ENCODE assay signal across 24 cellular contexts in the genomic region with DNA sequence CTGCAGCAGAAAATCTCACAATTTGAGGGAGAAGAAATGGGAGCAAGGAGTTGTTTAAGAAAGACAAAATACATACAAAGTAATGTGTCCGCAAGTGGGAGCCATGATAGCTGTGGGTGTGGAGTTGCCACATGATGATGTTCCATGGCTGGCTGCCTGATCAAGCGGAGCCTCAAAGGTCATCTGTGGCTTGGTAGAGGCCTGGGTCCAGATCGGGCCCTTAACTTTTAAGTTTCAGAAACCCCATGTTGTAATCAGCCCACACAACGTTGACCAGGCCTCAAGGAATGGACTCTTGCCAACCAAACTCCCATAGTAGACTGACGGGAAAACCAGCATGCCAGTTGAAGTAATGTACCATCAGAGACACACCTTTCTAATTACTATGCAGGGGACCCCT.
"Had no signal": no experiment of that assay in that cellular context is flagged by ENCODE, and none has a peak within 500 bp of the region (broad histone marks: within the 10 kb centered on the region; RNA-seq: fewer than 3 reads in every experiment).

No MANE protein-coding gene starts in this region.

- H3K27me3 ChIP-seq: body of pancreas, cardiac muscle cell, colonic mucosa, left lung, pancreas, transverse colon had no signal

- H3K9me3 ChIP-seq: body of pancreas, colonic mucosa, left lung, pancreas, prostate gland, transverse colon had no signal

- H3K4me3 ChIP-seq: body of pancreas, cardiac muscle cell, colonic mucosa, left lung, pancreas, prostate gland, transverse colon had no signal

- H3K27me3 Mint-ChIP-seq: activated naive CD8-positive, alpha-beta T cell had no signal

- ATAC-seq: activated T-cell treated with anti-CD3 and anti-CD28 coated beads, Interleukin-2, amount 50 U/mL, for 72 hours; body of pancreas; left lung; naive thymus-derived CD4-positive, alpha-beta T cell; pancreas had no signal

- H3K9me3 Mint-ChIP-seq: activated T-cell treated with anti-CD3 and anti-CD28 coated beads, Interleukin-2, amount 50 U/mL, for 72 hours; naive thymus-derived CD4-positive, alpha-beta T cell; neural crest cell had no signal

- H3K27ac Mint-ChIP-seq: activated naive CD8-positive, alpha-beta T cell; naive thymus-derived CD4-positive, alpha-beta T cell had no signal

- H3K36me3 Mint-ChIP-seq: activated naive CD8-positive, alpha-beta T cell; naive thymus-derived CD4-positive, alpha-beta T cell had no signal

- H3K4me3 Mint-ChIP-seq: activated naive CD8-positive, alpha-beta T cell; activated T-cell treated with anti-CD3 and anti-CD28 coated beads, Interleukin-2, amount 50 U/mL, for 72 hours; naive thymus-derived CD4-positive, alpha-beta T cell; neural crest cell had no signal

- H3K4me1 ChIP-seq: colonic mucosa, pancreas, prostate gland had no signal

- H3K36me3 ChIP-seq: cardiac muscle cell, colonic mucosa, left lung, pancreas, prostate gland, transverse colon had no signal

- H3K27ac ChIP-seq: body of pancreas, cardiac muscle cell, colonic mucosa, epithelial cell of prostate, left lung, pancreas, prostate gland had no signal

- DNase-seq: activated CD4-positive, alpha-beta T cell treated with anti-CD3 and anti-CD28 coated beads for 4 hours; activated CD4-positive, alpha-beta T cell treated with anti-CD3 and anti-CD28 coated beads, Interleukin-2, amount 50 U/mL, for 4 hours; activated naive CD4-positive, alpha-beta T cell; activated T-cell treated with anti-CD3 and anti-CD28 coated beads for 4 hours; activated T-cell treated with anti-CD3 and anti-CD28 coated beads, Interleukin-2, amount 50 U/mL, for 72 hours; aorta; body of pancreas; cerebellar nuclear complex; colonic mucosa; effector CD8-positive, alpha-beta T cell; kidney glomerular epithelial cell; left lung; mammary epithelial cell; midbrain; naive thymus-derived CD4-positive, alpha-beta T cell; nucleus accumbens; pancreas; stimulated activated naive CD4-positive, alpha-beta T cell; transverse colon had no signal
